In genomic region chr3:129690406-129690805, GRCh38 we compare ENCODE assay signal across 8 cellular contexts.
DNase-seq lines count a peak whose midpoint lies in the region; ATAC-seq and TF ChIP-seq lines count a peak whose summit lies in the region.

No MANE protein-coding gene starts in this region.

- H3K4me3 ChIP-seq in stomach: no peak overlapping the region

- no peak overlapping the region for H3K27ac ChIP-seq in stomach

- H3K27me3 Mint-ChIP-seq in activated CD4-positive, alpha-beta memory T cell treated with anti-CD3 and anti-CD28 coated beads, Interleukin-2, amount 10 ng/mL, durations not matched to agents 7 days and 5 days: no peaks in the 10 kb centered on the region

- H3K9me3 Mint-ChIP-seq in activated CD4-positive, alpha-beta memory T cell treated with anti-CD3 and anti-CD28 coated beads, Interleukin-2, amount 10 ng/mL, durations not matched to agents 7 days and 5 days: peaks cover 3% of the 10 kb centered on the region

- no peaks in the 10 kb centered on the region for H3K27me3 ChIP-seq in stomach

- H3K4me1 Mint-ChIP-seq in activated CD4-positive, alpha-beta memory T cell treated with anti-CD3 and anti-CD28 coated beads, Interleukin-2, amount 10 ng/mL, durations not matched to agents 7 days and 5 days: peaks cover 2% of the 10 kb centered on the region

- H3K36me3 ChIP-seq in stomach: no peaks in the 10 kb centered on the region

- DNase-seq in DMS 273 (lab: John Stamatoyannopoulos, UW; ENCODE audit: unreplicated experiment) (peak; percentile 96), NCI-H510A (lab: John Stamatoyannopoulos, UW) (peak; percentile 72), head of caudate nucleus (peak in 31 of 42 donors; percentile 27 to 87 (median 68)), retina (peak; percentile 64), stomach (no peak)
- DNase-seq in activated CD4-positive, alpha-beta memory T cell treated with anti-CD3 and anti-CD28 coated beads, Interleukin-2, amount 10 ng/mL, durations not matched to agents 7 days and 5 days: peak; percentile 17

- CTCF ChIA-PET in activated CD4-positive, alpha-beta memory T cell treated with anti-CD3 and anti-CD28 coated beads, Interleukin-2, amount 10 ng/mL, durations not matched to agents 7 days and 5 days (lab: Charles Lee): no interaction called here

- no peak overlapping the region for H3K27ac Mint-ChIP-seq in activated CD4-positive, alpha-beta memory T cell treated with anti-CD3 and anti-CD28 coated beads, Interleukin-2, amount 10 ng/mL, durations not matched to agents 7 days and 5 days

- peak; percentile 77 for ATAC-seq in GM19035 (IDR thresholded peaks at IDR 0.05; ENCODE audit: unreplicated experiment)
- ATAC-seq in HG03469 (IDR thresholded peaks at IDR 0.05; ENCODE audit: unreplicated experiment): peak; percentile 64

- H3K4me1 ChIP-seq in stomach: peaks cover 7 to 41% (median 19%) of the 10 kb centered on the region in 4 donors

- H3K4me3 Mint-ChIP-seq in activated CD4-positive, alpha-beta memory T cell treated with anti-CD3 and anti-CD28 coated beads, Interleukin-2, amount 10 ng/mL, durations not matched to agents 7 days and 5 days: no peak overlapping the region

- TF ChIP-seq CTCF in stomach (IDR thresholded peaks at IDR 0.05): no peak

- TF ChIP-seq POLR2A in stomach (IDR thresholded peaks at IDR 0.05): no peak

- POLR2A ChIA-PET in activated CD4-positive, alpha-beta memory T cell treated with anti-CD3 and anti-CD28 coated beads, Interleukin-2, amount 10 ng/mL, durations not matched to agents 7 days and 5 days (lab: Charles Lee): no interaction called here

- no peak for TF ChIP-seq EP300 in stomach (IDR thresholded peaks at IDR 0.05)

- intact Hi-C loops in head of caudate nucleus (cut with DNase I) (no loop called here), stomach (cut with DNase I; ENCODE audit: low total_unique reads) (no loop called here)

- H3K9me3 ChIP-seq in stomach: no peaks in the 10 kb centered on the region

- peaks cover 2% of the 10 kb centered on the region for H3K36me3 Mint-ChIP-seq in activated CD4-positive, alpha-beta memory T cell treated with anti-CD3 and anti-CD28 coated beads, Interleukin-2, amount 10 ng/mL, durations not matched to agents 7 days and 5 days (ENCODE audit: low read depth)
